ENCODE assay signal across 9 cellular contexts in genomic region chr15:58602823-58603222, GRCh38.
"Had no signal": no experiment of that assay in that cellular context is flagged by ENCODE, and none has a peak within 500 bp of the region (broad histone marks: within the 10 kb centered on the region; RNA-seq: fewer than 3 reads in every experiment).

No MANE protein-coding gene starts in this region.

- H3K4me1 ChIP-seq: HAP-1 had no signal

- H3K27ac ChIP-seq: GM23248, HL-60 had no signal

- H3K9me3 ChIP-seq: HAP-1 had no signal

- H3K9me3 Mint-ChIP-seq: HFFc6, IgD-negative memory B cell had no signal

- H3K4me1 Mint-ChIP-seq: IgD-negative memory B cell had no signal

- H3K4me3 Mint-ChIP-seq: HFFc6, IgD-negative memory B cell had no signal

- H3K27ac Mint-ChIP-seq: HFFc6, IgD-negative memory B cell had no signal

- H3K36me3 ChIP-seq: HAP-1 had no signal

- H2AFZ ChIP-seq: GM23248 had no signal

- H3K4me3 ChIP-seq: GM23248, HAP-1 had no signal

- H3K9ac ChIP-seq: GM23248 had no signal

- DNase-seq: GM23248, GOT3, H7, HFFc6, KG1 had no signal

- H3K27me3 Mint-ChIP-seq: IgD-negative memory B cell had no signal

- ATAC-seq: HCT116 had no signal
